In the genomic region with DNA sequence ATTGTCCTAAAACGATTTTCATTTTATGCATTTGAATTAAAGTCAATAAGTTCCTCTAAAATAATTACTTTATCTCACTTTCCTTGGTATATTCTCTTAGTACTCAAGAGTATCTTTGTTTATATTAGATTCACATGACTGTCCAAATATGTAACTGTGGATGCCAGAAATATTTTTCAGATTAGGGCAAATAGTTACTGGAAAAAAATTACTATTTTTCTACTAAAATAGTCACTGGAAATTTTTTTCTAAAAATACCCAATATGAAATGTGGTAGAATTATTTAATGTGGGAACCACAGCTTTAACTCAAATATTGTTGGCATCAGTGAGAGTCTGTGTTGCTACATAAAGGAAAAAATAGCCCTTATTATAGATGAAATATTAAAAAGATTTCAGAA, we compare ENCODE assay signal across 16 cellular contexts.
DNase-seq lines count a peak whose midpoint lies in the region; ATAC-seq and TF ChIP-seq lines count a peak whose summit lies in the region.
"Had no signal": no experiment of that assay in that cellular context is flagged by ENCODE, and none has a peak within 500 bp of the region (broad histone marks: within the 10 kb centered on the region; RNA-seq: fewer than 3 reads in every experiment).

No MANE protein-coding gene starts in this region.

- H3K9ac ChIP-seq in fibroblast of lung (ENCODE audit: insufficient read depth, low read length), result no peak overlapping the region

- DNase-seq in LHCN-M2 (ENCODE audit: low read depth) (peak; percentile 5), fibroblast of lung (ENCODE audit: low read depth in 2 of 2) (peak in 1 of 2 donors; percentile 7), retinal pigment epithelial cell (ENCODE audit: low read depth) (peak; percentile 18), foreskin keratinocyte (no peak), AG08396 (ENCODE audit: low spot score) (no peak)
- DNase-seq in stimulated activated CD8-positive, alpha-beta memory T cell treated with anti-CD3 and anti-CD28 coated beads, Interleukin-4, amount 100 ng/mL, for 48 hours, result no peak
- DNase-seq: AML-193, Karpas-422, MM.1S, NCI-H1105, NCI-H1694 treated with DMSO at 0.1 percent for 48 hours, NCI-H345, NCI-H526, SIG-M5 had no signal

- H3K27ac ChIP-seq in ACC112 (ENCODE audit: low read depth, low read length) (peak overlapping the region; percentile 31; the same call in 1 of the 2 replicates), fibroblast of lung (ENCODE audit: insufficient read depth, low read length) (no peak overlapping the region), foreskin keratinocyte (no peak overlapping the region)

- peak overlapping the region; percentile 25 for H3K4me2 ChIP-seq in fibroblast of lung (ENCODE audit: extremely low read depth, insufficient read depth, low read length)

- ATAC-seq in foreskin keratinocyte (no peak), HG03565 (IDR thresholded peaks at IDR 0.05; ENCODE audit: unreplicated experiment) (no peak)

- no peaks in the 10 kb centered on the region for H3K27me3 ChIP-seq in ACC112 (ENCODE audit: insufficient read depth, low read length)
- no peaks in the 10 kb centered on the region for H3K27me3 ChIP-seq in fibroblast of lung (ENCODE audit: control insufficient read depth, insufficient read depth, low read length)
- peaks cover 8% of the 10 kb centered on the region for H3K27me3 ChIP-seq in foreskin keratinocyte

- H3K36me3 ChIP-seq in ACC112 (ENCODE audit: insufficient read depth, low read length), result no peaks in the 10 kb centered on the region
- H3K36me3 ChIP-seq in fibroblast of lung (ENCODE audit: control insufficient read depth, insufficient read depth, low read length), result no peaks in the 10 kb centered on the region

- no peaks in the 10 kb centered on the region for H3K79me2 ChIP-seq in ACC112 (ENCODE audit: control insufficient read depth, insufficient read depth, low read length, unreplicated experiment)
- no peaks in the 10 kb centered on the region for H3K79me2 ChIP-seq in fibroblast of lung (ENCODE audit: control insufficient read depth, insufficient read depth, low read length)

- H3K4me1 ChIP-seq in ACC112 (ENCODE audit: control insufficient read depth, insufficient read depth, low read length, unreplicated experiment) (peaks cover 11% of the 10 kb centered on the region), fibroblast of lung (ENCODE audit: control insufficient read depth, extremely low read depth, insufficient read depth, low read length) (peaks cover 2% of the 10 kb centered on the region), foreskin keratinocyte (no peaks in the 10 kb centered on the region)

- no peaks in the 10 kb centered on the region for H3K9me3 ChIP-seq in fibroblast of lung (ENCODE audit: control insufficient read depth, insufficient read depth, low read depth, low read length)

- H3K4me3 ChIP-seq in ACC112 (ENCODE audit: low read depth, low read length), result no peak overlapping the region
- no peak overlapping the region for H3K4me3 ChIP-seq in fibroblast of lung (replicated peaks in 1 of 4; ENCODE audit: control extremely low read depth in 1 of 4, insufficient read depth in 1 of 4, low read depth in 3 of 4, low read length in 4 of 4)
- no peak overlapping the region for H3K4me3 ChIP-seq in retinal pigment epithelial cell (ENCODE audit: low read length)

- H2AFZ ChIP-seq in ACC112 (ENCODE audit: low read length, unreplicated experiment), result peak overlapping the region; percentile 39
- H2AFZ ChIP-seq in fibroblast of lung (ENCODE audit: low read length), result no peak overlapping the region

- TF ChIP-seq CTCF in fibroblast of lung (conservative IDR thresholded peaks at IDR 0.05 in 1 of 2, IDR thresholded peaks at IDR 0.05 in 1 of 2; ENCODE audit: low read depth in 1 of 2, low read length in 2 of 2) (no peak), retinal pigment epithelial cell (conservative IDR thresholded peaks at IDR 0.05; ENCODE audit: low read depth, low read length) (no peak), foreskin keratinocyte (conservative IDR thresholded peaks at IDR 0.05) (no peak)

- H4K20me1 ChIP-seq in fibroblast of lung (ENCODE audit: control insufficient read depth, extremely low read depth, insufficient read depth, low read length), result no peaks in the 10 kb centered on the region

Comparison
In these comparisons a context has a peak if more than half of its experiments do, and no peak if none do; other contexts are left out.
1. DNase-seq: peak in LHCN-M2 (single experiment) and retinal pigment epithelial cell (single experiment); none in foreskin keratinocyte (0 of 2), AG08396 (single experiment) and stimulated activated CD8-positive, alpha-beta memory T cell treated with anti-CD3 and anti-CD28 coated beads, Interleukin-4, amount 100 ng/mL, for 48 hours (single experiment).